In the genomic region with DNA sequence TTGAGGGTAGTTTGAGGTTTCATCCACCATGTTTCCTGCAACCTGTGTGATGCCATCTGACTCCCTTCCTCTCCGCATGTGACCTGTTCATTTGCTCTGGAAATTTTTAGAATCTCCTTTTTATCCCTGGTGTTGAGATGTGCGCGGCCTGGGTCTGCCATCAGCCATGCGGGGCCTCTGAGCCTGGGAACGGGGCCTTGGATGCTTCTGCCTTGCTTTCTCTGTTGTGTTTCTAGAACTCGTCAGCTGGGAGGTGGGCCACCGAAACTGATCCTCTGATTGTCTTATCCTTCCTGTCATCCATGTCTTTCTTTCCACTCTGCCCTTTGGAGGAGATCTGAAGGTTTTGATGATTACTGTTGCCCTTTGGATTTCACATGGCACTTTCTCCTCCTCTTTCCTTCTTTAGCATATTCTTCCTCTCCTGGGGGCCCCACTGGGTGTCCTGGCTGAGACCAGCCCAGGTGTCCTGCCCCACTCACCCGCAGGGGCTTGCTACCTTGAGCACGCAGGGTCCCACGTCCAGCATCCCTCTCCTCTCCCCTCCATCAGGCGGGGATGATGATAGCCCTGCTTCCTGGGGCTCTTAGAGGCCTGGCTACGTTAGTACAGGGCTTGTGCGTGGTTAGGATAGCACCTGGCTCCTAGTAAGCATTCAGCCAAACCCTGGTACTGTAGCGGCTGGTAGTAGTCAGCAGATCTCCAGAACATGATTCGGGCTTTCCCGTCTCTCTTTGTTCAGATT, we compare ENCODE assay signal across 1 cellular context.
TF ChIP-seq lines count a peak whose summit lies in the region.

No MANE protein-coding gene starts in this region.

TF ChIP-seq in endothelial cell of umbilical vein, 7 proteins besides CTCF, POLR2A, EP300 and RAD21:
- TF ChIP-seq JUN (IDR thresholded peaks at IDR 0.05; ENCODE audit: borderline replicate concordance, insufficient read depth, insufficient read length, low read depth): no peak
- TF ChIP-seq, protein P1, sequence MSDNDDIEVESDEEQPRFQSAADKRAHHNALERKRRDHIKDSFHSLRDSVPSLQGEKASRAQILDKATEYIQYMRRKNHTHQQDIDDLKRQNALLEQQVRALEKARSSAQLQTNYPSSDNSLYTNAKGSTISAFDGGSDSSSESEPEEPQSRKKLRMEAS (IDR thresholded peaks at IDR 0.05; ENCODE audit: insufficient read depth, insufficient read length): no peak
- TF ChIP-seq FOS (IDR thresholded peaks at IDR 0.05; ENCODE audit: borderline replicate concordance, insufficient read depth, low read length): no peak
- TF ChIP-seq EZH2 (IDR thresholded peaks at IDR 0.05; ENCODE audit: borderline replicate concordance, low read depth, low read length, severe bottlenecking): no peak
- no peak for TF ChIP-seq POLR2AphosphoS5 (IDR thresholded peaks at IDR 0.05; ENCODE audit: insufficient read depth, low read depth, low read length)
- no peak for TF ChIP-seq MYC (IDR thresholded peaks at IDR 0.05; ENCODE audit: low read depth, low read length)
- TF ChIP-seq GATA2 (IDR thresholded peaks at IDR 0.05; ENCODE audit: insufficient read depth, insufficient read length, low read depth, low read length): no peak
